ENCODE assay signal across 21 cellular contexts in the genomic region with DNA sequence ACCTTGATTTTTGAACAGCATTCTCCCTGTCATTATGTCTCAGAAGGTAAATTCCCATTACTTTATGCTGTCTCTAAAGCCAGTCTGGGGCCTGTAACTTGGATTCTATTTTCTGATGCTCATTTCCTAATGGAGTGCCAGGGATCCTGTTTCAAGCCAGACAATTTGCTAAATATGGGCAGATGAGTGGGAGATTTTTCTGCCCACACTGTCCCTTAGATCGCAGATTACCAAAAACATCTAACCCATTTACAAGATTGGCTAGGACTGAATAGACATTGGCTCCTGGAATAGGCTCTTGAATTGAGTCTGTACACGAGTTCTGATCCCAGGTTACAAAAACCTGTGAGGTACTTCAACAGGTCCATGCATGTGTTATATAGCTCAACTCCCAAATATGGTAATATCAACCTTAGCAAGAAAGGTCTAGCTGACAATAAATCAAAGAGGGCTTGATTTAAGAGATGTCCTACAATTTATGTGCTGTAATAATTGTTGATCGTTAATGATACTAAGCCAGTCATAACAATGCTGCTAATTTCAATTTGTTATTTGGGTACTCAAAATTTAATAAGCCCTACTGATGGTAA. TPM values are rescaled to one million over a fixed set of nuclear protein-coding genes. Genes with fewer than 3 reads are reported as not detected.
DNase-seq lines count a peak whose midpoint lies in the region; ATAC-seq, FAIRE-seq and TF ChIP-seq lines count a peak whose summit lies in the region.
"Had no signal": no experiment of that assay in that cellular context is flagged by ENCODE, and none has a peak within 500 bp of the region (broad histone marks: within the 10 kb centered on the region; RNA-seq: fewer than 3 reads in every experiment).

No MANE protein-coding gene starts in this region.

- H3K4me2 ChIP-seq in H1 (ENCODE audit: insufficient read depth in 1 of 2, low read depth in 2 of 2, low read length in 2 of 2) (no peak overlapping the region), osteoblast (ENCODE audit: insufficient read depth, low read length) (no peak overlapping the region)
- H3K4me2 ChIP-seq: A549, BLaER1, KMS-11 had no signal

- H3K27me3 ChIP-seq in H1 (replicated peaks in 1 of 4; ENCODE audit: control insufficient read depth in 3 of 4, extremely low read depth in 1 of 4, insufficient read depth in 3 of 4, low read length in 3 of 4) (peaks cover 0 to under 1% (median 0%) of the 10 kb centered on the region in 4 experiments; a peak in 2 of 7 replicates), osteoblast (ENCODE audit: insufficient read depth, low read length) (peaks cover 2% of the 10 kb centered on the region)

- no peak overlapping the region for H3K9ac ChIP-seq in H1 (replicated peaks in 1 of 4; ENCODE audit: extremely low read depth in 1 of 4, low read depth in 3 of 4, low read length in 3 of 4)
- H3K9ac ChIP-seq: BLaER1, KMS-11 had no signal

- TF ChIP-seq EP300 in H1 (IDR thresholded peaks at IDR 0.05; ENCODE audit: borderline replicate concordance in 1 of 2, low read depth in 2 of 2, low read length in 2 of 2) = no peak

- no peak overlapping the region for H3K4me3 ChIP-seq in H1 (ENCODE audit: extremely low read depth in 1 of 4, insufficient read depth in 2 of 4, low read depth in 3 of 4, low read length in 4 of 4)
- H3K4me3 ChIP-seq in osteoblast (ENCODE audit: insufficient read depth, low read length) = no peak overlapping the region
- H3K4me3 ChIP-seq: A549, BLaER1 had no signal

- H3K23me2 ChIP-seq in H1 (ENCODE audit: low read depth, low read length) = peaks cover 7% of the 10 kb centered on the region; the same call in 1 of the 2 replicates

- WGBS in H1 (ENCODE audit: extremely low coverage in 1 of 2, insufficient coverage in 1 of 2, insufficient read length in 1 of 2, insufficient replicate concordance in 2 of 2, low coverage in 1 of 2, low lambda C conversion rate in 2 of 2, missing lambda C conversion rate in 1 of 2), 2 experiments = 93% methylated on average over 3 of the region's 3 CpGs; no CpG with 5 or more reads in 1 of the 2 experiments

- no peak overlapping the region for H2AFZ ChIP-seq in H1 (ENCODE audit: low read length)
- H2AFZ ChIP-seq in osteoblast (ENCODE audit: low read length) = no peak overlapping the region

- no peak overlapping the region for H3K27ac Mint-ChIP-seq in stimulated activated effector memory CD8-positive, alpha-beta T cell treated with anti-CD3 and anti-CD28 coated beads, Interleukin-12 subunit alpha, Interleukin-12 subunit beta, amount 100 ng/mL, for 72 hours
- H3K27ac Mint-ChIP-seq: CD4-positive, alpha-beta memory T cell had no signal

- no peak overlapping the region for H2BK5ac ChIP-seq in H1 (ENCODE audit: low read depth, low read length)

- H3K9me3 Mint-ChIP-seq in stimulated activated effector memory CD8-positive, alpha-beta T cell treated with anti-CD3 and anti-CD28 coated beads, Interleukin-12 subunit alpha, Interleukin-12 subunit beta, amount 100 ng/mL, for 72 hours = no peaks in the 10 kb centered on the region
- H3K9me3 Mint-ChIP-seq: CD4-positive, alpha-beta memory T cell had no signal

- H3K4me3 Mint-ChIP-seq in stimulated activated effector memory CD8-positive, alpha-beta T cell treated with anti-CD3 and anti-CD28 coated beads, Interleukin-12 subunit alpha, Interleukin-12 subunit beta, amount 100 ng/mL, for 72 hours = no peak overlapping the region
- H3K4me3 Mint-ChIP-seq: CD4-positive, alpha-beta memory T cell had no signal

- FAIRE-seq in H1 (lab: Jason Lieb, UNC) = peak; percentile 60
- FAIRE-seq: GM12892, GM18507 had no signal

- intact Hi-C loops in head of caudate nucleus (cut with DNase I) = no loop called here

- POLR2A ChIA-PET in H1 (lab: Charles Lee; ENCODE audit: partially characterized antibody) = no interaction called here

- H3K79me2 ChIP-seq in H1 (ENCODE audit: control insufficient read depth in 1 of 2, insufficient read depth in 2 of 2, low read length in 2 of 2) (peaks cover 0 to 26% of the 10 kb centered on the region in 2 experiments; a peak in 2 of 4 replicates), osteoblast (ENCODE audit: insufficient read depth, low read length) (no peaks in the 10 kb centered on the region)

- H3K23ac ChIP-seq in H1 (ENCODE audit: insufficient read length) = no peak overlapping the region

- no peak overlapping the region for H2BK120ac ChIP-seq in H1 (replicated peaks; ENCODE audit: low read depth, low read length)

- no peak overlapping the region for H3K14ac ChIP-seq in H1 (ENCODE audit: insufficient read length)

- no peak for ATAC-seq in stimulated activated effector memory CD8-positive, alpha-beta T cell treated with anti-CD3 and anti-CD28 coated beads, Interleukin-12 subunit alpha, Interleukin-12 subunit beta, amount 100 ng/mL, for 72 hours
- ATAC-seq: A549 had no signal

- no peaks in the 10 kb centered on the region for H3K79me1 ChIP-seq in H1 (ENCODE audit: low read depth, low read length)

- no peaks in the 10 kb centered on the region for H3K36me3 ChIP-seq in H1 (ENCODE audit: control insufficient read depth in 2 of 4, insufficient read depth in 4 of 4, low read length in 3 of 4)
- no peaks in the 10 kb centered on the region for H3K36me3 ChIP-seq in osteoblast (ENCODE audit: insufficient read depth, low read length)
- H3K36me3 ChIP-seq: BLaER1 had no signal

- H3K18ac ChIP-seq in H1 (ENCODE audit: extremely low read depth, low read length) = no peak overlapping the region

- H4K91ac ChIP-seq in H1 (replicated peaks; ENCODE audit: insufficient read length, low read length) = no peak overlapping the region

- no peak overlapping the region for H3K56ac ChIP-seq in H1 (replicated peaks; ENCODE audit: insufficient read length, low read depth, low read length)

- no peak overlapping the region for H2BK15ac ChIP-seq in H1 (ENCODE audit: low read length)

- no peak overlapping the region for H2BK12ac ChIP-seq in H1 (ENCODE audit: low read depth, low read length)

- no peak overlapping the region for H4K5ac ChIP-seq in H1 (ENCODE audit: insufficient read length, low read depth, low read length)

- CTCF ChIA-PET in H1 (lab: Charles Lee; ENCODE audit: partially characterized antibody) = no interaction called here

- peak; percentile 8 for DNase-seq in NCI-H510A treated with DMSO at 0.1 percent for 48 hours (lab: John Stamatoyannopoulos, UW)
- DNase-seq in NCI-H510A (lab: John Stamatoyannopoulos, UW) = no peak
- DNase-seq in NCI-H1105 (lab: John Stamatoyannopoulos, UW) = peak; percentile 81
- no peak for DNase-seq in H1 (ENCODE audit: low read depth in 1 of 2, low spot score in 2 of 2)
- DNase-seq in osteoblast (ENCODE audit: insufficient read length, low spot score, missing footprints) = peak; percentile 22
- DNase-seq in head of caudate nucleus = no peak
- DNase-seq in T-helper 9 cell = no peak
- DNase-seq in stimulated activated effector memory CD8-positive, alpha-beta T cell treated with anti-CD3 and anti-CD28 coated beads, Interleukin-12 subunit alpha, Interleukin-12 subunit beta, amount 100 ng/mL, for 72 hours (ENCODE audit: low spot score in 2 of 2) = no peak
- DNase-seq: CD4-positive, alpha-beta memory T cell; GOT3; NCI-H2081 treated with DMSO at 0.1 percent for 48 hours; NCI-H446; NCI-H748 treated with DMSO at 0.1 percent for 48 hours; OCI-M1; Right ventricle myocardium superior; SW 1271 had no signal

- H3K4me1 ChIP-seq in H1 (replicated peaks in 1 of 4; ENCODE audit: control insufficient read depth in 3 of 4, insufficient read depth in 4 of 4, low read length in 3 of 4) = peaks cover 1 to 19% (median 12%) of the 10 kb centered on the region in 4 experiments; a peak in 4 of 7 replicates
- H3K4me1 ChIP-seq in osteoblast (ENCODE audit: insufficient read depth, low read length) = no peaks in the 10 kb centered on the region
- H3K4me1 ChIP-seq: A549, BLaER1 had no signal

- no peak overlapping the region for H2BK20ac ChIP-seq in H1 (ENCODE audit: low read length)

- H3K4ac ChIP-seq in H1 (replicated peaks; ENCODE audit: insufficient read length, low read depth, low read length) = no peak overlapping the region

- TF ChIP-seq CTCF in H1 (IDR thresholded peaks at IDR 0.05; ENCODE audit: control extremely low read depth in 1 of 3, insufficient read depth in 1 of 3, low read depth in 1 of 3, low read length in 3 of 3) (no peak), osteoblast (IDR thresholded peaks at IDR 0.05; ENCODE audit: extremely low read depth, low read depth, low read length) (no peak)

- no peak for TF ChIP-seq RAD21 in H1 (IDR thresholded peaks at IDR 0.05 in 1 of 2, conservative IDR thresholded peaks at IDR 0.05 in 1 of 2; ENCODE audit: low read depth in 2 of 2, low read length in 2 of 2)

- H3K36me3 Mint-ChIP-seq in stimulated activated effector memory CD8-positive, alpha-beta T cell treated with anti-CD3 and anti-CD28 coated beads, Interleukin-12 subunit alpha, Interleukin-12 subunit beta, amount 100 ng/mL, for 72 hours = no peaks in the 10 kb centered on the region
- H3K36me3 Mint-ChIP-seq: CD4-positive, alpha-beta memory T cell had no signal

- H3K27ac ChIP-seq in H1 (ENCODE audit: low read depth, low read length) (no peak overlapping the region), osteoblast (ENCODE audit: low read depth, low read length) (no peak overlapping the region)
- H3K27ac ChIP-seq: A549, BLaER1, KMS-11 had no signal

- no peak overlapping the region for H4K8ac ChIP-seq in H1 (ENCODE audit: extremely low read depth, insufficient read depth, low read length)

- no peak for TF ChIP-seq POLR2A in H1 (IDR thresholded peaks at IDR 0.05; ENCODE audit: control extremely low read depth in 1 of 2, low read depth in 2 of 2, low read length in 2 of 2)

- H3K4me1 Mint-ChIP-seq in stimulated activated effector memory CD8-positive, alpha-beta T cell treated with anti-CD3 and anti-CD28 coated beads, Interleukin-12 subunit alpha, Interleukin-12 subunit beta, amount 100 ng/mL, for 72 hours = no peaks in the 10 kb centered on the region

- H2AK5ac ChIP-seq in H1 (ENCODE audit: low read depth, low read length) = no peak overlapping the region

- no peaks in the 10 kb centered on the region for H3K9me3 ChIP-seq in H1 (ENCODE audit: insufficient read depth in 2 of 2, low read depth in 1 of 2, low read length in 1 of 2)
- H3K9me3 ChIP-seq in osteoblast (ENCODE audit: low read depth, low read length) = no peaks in the 10 kb centered on the region
- H3K9me3 ChIP-seq: A549 had no signal

- H4K20me1 ChIP-seq in H1 (replicated peaks in 1 of 2; ENCODE audit: control insufficient read depth in 1 of 2, insufficient read depth in 2 of 2, low read length in 2 of 2) = no peaks in the 10 kb centered on the region
- no peaks in the 10 kb centered on the region for H4K20me1 ChIP-seq in osteoblast (ENCODE audit: insufficient read depth, low read length)
- H4K20me1 ChIP-seq: BLaER1 had no signal

RNA-seq across cellular contexts. Expression of a gene that starts 5.7 kb away (rescaled TPM):
- total RNA-seq in H1 (2021; fragmentation: NEBNext Ultra II Directional; extraction: Animal tissue kit (Norgen Biotek cat#: 25700)) = 70.7 and 71.9 TPM in 2 replicates
- polyA plus RNA-seq in H1 (2011; rRNA removed) = 60.0 and 64.8 TPM in 2 replicates
- polyA plus RNA-seq in H1 (2011; cell fraction: cytosol; rRNA removed) = 83.8 TPM
- 44.4 TPM for polyA plus RNA-seq in H1 (2011; cell fraction: nucleus; rRNA removed)
- polyA plus RNA-seq in H1 (2012, experiment 1 of 2) = 71.1 to 85.9 TPM (median 74.5 TPM) in 4 replicates
- 25.3 TPM for polyA plus RNA-seq in H1 (2012, experiment 2 of 2)
- polyA plus RNA-seq in H1 (2013, experiment 1 of 2) = 68.5 TPM
- 61.4 TPM for polyA plus RNA-seq in H1 (2013, experiment 2 of 2)
- polyA minus RNA-seq in H1 (2011; rRNA and poly(A)+ RNA removed) = 57.5 and 90.3 TPM in 2 replicates
- 35.8 TPM for polyA minus RNA-seq in H1 (2011; cell fraction: cytosol; rRNA and poly(A)+ RNA removed)
- polyA minus RNA-seq in H1 (2011; cell fraction: nucleus; rRNA and poly(A)+ RNA removed) = 66.8 TPM
- not detected in 2 replicates for total RNA-seq in osteoblast
- polyA plus RNA-seq: A549 had no signal

Comparison
In these comparisons a context has a peak if more than half of its experiments do, and no peak if none do; other contexts are left out.
1. DNase-seq: peak in NCI-H510A treated with DMSO at 0.1 percent for 48 hours (single experiment), NCI-H1105 (single experiment) and osteoblast (single experiment); none in NCI-H510A (single experiment), H1 (0 of 2), head of caudate nucleus (0 of 42), T-helper 9 cell (single experiment) and stimulated activated effector memory CD8-positive, alpha-beta T cell treated with anti-CD3 and anti-CD28 coated beads, Interleukin-12 subunit alpha, Interleukin-12 subunit beta, amount 100 ng/mL, for 72 hours (0 of 2).
2. RNA of a gene that starts 5.7 kb away (total RNA-seq): 70.7 to 71.9 TPM in H1; not detected in osteoblast; every median in the first group is over 10 times any median in the second.